In the genomic region with DNA sequence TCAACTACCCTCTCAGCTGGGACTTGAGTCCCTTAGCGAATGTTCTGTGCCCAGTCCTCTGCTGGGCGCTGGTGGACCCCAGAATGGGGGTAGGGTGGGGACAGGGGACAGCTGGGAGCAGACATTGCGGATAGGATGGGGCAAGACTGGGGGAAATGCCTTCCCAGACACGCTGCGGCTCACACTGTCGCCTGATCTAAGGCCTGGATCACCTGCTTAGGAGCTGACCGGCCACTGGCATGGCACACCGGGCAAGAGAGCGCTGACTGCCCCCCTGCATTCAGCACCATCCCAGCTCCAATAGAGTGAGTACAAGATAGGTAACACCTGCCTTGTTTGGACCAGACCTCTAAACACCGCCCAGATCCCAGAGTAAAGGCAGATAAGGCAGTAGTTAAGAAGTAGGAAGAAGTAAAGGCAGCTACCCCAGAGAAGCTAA, we compare ENCODE assay signal across 16 cellular contexts. TPM values are rescaled to one million over a fixed set of nuclear protein-coding genes. Genes with fewer than 3 reads are reported as not detected.
DNase-seq lines count a peak whose midpoint lies in the region; TF ChIP-seq lines count a peak whose summit lies in the region.
"Had no signal": no experiment of that assay in that cellular context is flagged by ENCODE, and none has a peak within 500 bp of the region (broad histone marks: within the 10 kb centered on the region; RNA-seq: fewer than 3 reads in every experiment).

No MANE protein-coding gene starts in this region.

- H3K27ac ChIP-seq in VCaP (peak overlapping the region; percentile 87), mesodermal cell (ENCODE audit: low read depth, low read length, severe bottlenecking) (no peak overlapping the region), thyroid gland (peak overlapping the region; percentile 54 to 74 (median 71)), colonic mucosa (no peak overlapping the region)
- H3K27ac ChIP-seq: SJSA1 had no signal

- H3K4me3 ChIP-seq in mesodermal cell (ENCODE audit: extremely low read depth, insufficient read depth, low read length, poor library complexity, severe bottlenecking): peak overlapping the region; percentile 53
- peak overlapping the region in 1 of 3 donors; percentile 89 for H3K4me3 ChIP-seq in thyroid gland (replicated peaks in 1 of 3)
- no peak overlapping the region for H3K4me3 ChIP-seq in colonic mucosa

- peak overlapping the region; percentile 80 for H3K4me3 Mint-ChIP-seq in activated naive CD8-positive, alpha-beta T cell
- H3K4me3 Mint-ChIP-seq in activated naive CD8-positive, alpha-beta T cell treated with anti-CD3 and anti-CD28 coated beads for 36 hours: no peak overlapping the region

- H3K4me1 ChIP-seq in mesodermal cell (ENCODE audit: control insufficient read depth, insufficient read depth, low read length, poor library complexity, severe bottlenecking): peaks cover 2% of the 10 kb centered on the region
- peaks cover 18 to 38% of the 10 kb centered on the region in 2 donors for H3K4me1 ChIP-seq in thyroid gland
- H3K4me1 ChIP-seq in colonic mucosa: no peaks in the 10 kb centered on the region

- no peaks in the 10 kb centered on the region for H3K36me3 ChIP-seq in mesodermal cell (ENCODE audit: control insufficient read depth, insufficient read depth, low read length)
- no peaks in the 10 kb centered on the region for H3K36me3 ChIP-seq in thyroid gland
- no peaks in the 10 kb centered on the region for H3K36me3 ChIP-seq in colonic mucosa
- H3K36me3 ChIP-seq: right lobe of liver, SJSA1 had no signal

- H3K27me3 ChIP-seq in thyroid gland (no peaks in the 10 kb centered on the region), colonic mucosa (no peaks in the 10 kb centered on the region)
- H3K27me3 ChIP-seq: right lobe of liver had no signal

- no peaks in the 10 kb centered on the region for H3K27me3 Mint-ChIP-seq in activated naive CD8-positive, alpha-beta T cell
- H3K27me3 Mint-ChIP-seq in activated naive CD8-positive, alpha-beta T cell treated with anti-CD3 and anti-CD28 coated beads for 36 hours: peaks cover 26% of the 10 kb centered on the region

- H3K9me3 ChIP-seq in mesodermal cell (ENCODE audit: control insufficient read depth, low read length): no peaks in the 10 kb centered on the region
- no peaks in the 10 kb centered on the region for H3K9me3 ChIP-seq in thyroid gland
- no peaks in the 10 kb centered on the region for H3K9me3 ChIP-seq in colonic mucosa
- H3K9me3 ChIP-seq: right lobe of liver, SJSA1 had no signal

- no peak for DNase-seq in activated naive CD8-positive, alpha-beta T cell treated with anti-CD3 and anti-CD28 coated beads for 36 hours
- no peak for DNase-seq in thyroid gland
- no peak for DNase-seq in COLO668 (lab: John Stamatoyannopoulos, UW; ENCODE audit: unreplicated experiment)
- DNase-seq in colonic mucosa: no peak
- no peak for DNase-seq in HCEC 1CT
- DNase-seq: activated CD4-positive, alpha-beta T cell treated with anti-CD3 and anti-CD28 coated beads for 1 hour; amniotic stem cell; effector memory CD4-positive, alpha-beta T cell; head of caudate nucleus; mammary epithelial cell; NCI-H748 treated with DMSO at 0.1 percent for 48 hours had no signal

- intact Hi-C loops in thyroid gland (cut with DNase I) (no loop called here), colonic mucosa (cut with DNase I) (no loop called here)

- H3K9me3 Mint-ChIP-seq in activated naive CD8-positive, alpha-beta T cell (ENCODE audit: low read depth): no peaks in the 10 kb centered on the region
- no peaks in the 10 kb centered on the region for H3K9me3 Mint-ChIP-seq in activated naive CD8-positive, alpha-beta T cell treated with anti-CD3 and anti-CD28 coated beads for 36 hours

- H3K9ac ChIP-seq in colonic mucosa (ENCODE audit: low read depth in 2 of 2, low read length in 2 of 2): no peak overlapping the region

- no peak for TF ChIP-seq CTCF in VCaP (conservative IDR thresholded peaks at IDR 0.05)
- no peak for TF ChIP-seq CTCF in thyroid gland (IDR thresholded peaks at IDR 0.05)
- TF ChIP-seq CTCF in colonic mucosa (IDR thresholded peaks at IDR 0.05): no peak

- no peaks in the 10 kb centered on the region for H3K36me3 Mint-ChIP-seq in activated naive CD8-positive, alpha-beta T cell
- no peaks in the 10 kb centered on the region for H3K36me3 Mint-ChIP-seq in activated naive CD8-positive, alpha-beta T cell treated with anti-CD3 and anti-CD28 coated beads for 36 hours

- H3K4me1 Mint-ChIP-seq in activated naive CD8-positive, alpha-beta T cell (ENCODE audit: low read depth): peaks cover 9% of the 10 kb centered on the region
- peaks cover 6% of the 10 kb centered on the region for H3K4me1 Mint-ChIP-seq in activated naive CD8-positive, alpha-beta T cell treated with anti-CD3 and anti-CD28 coated beads for 36 hours

- no peak overlapping the region for H3K27ac Mint-ChIP-seq in activated naive CD8-positive, alpha-beta T cell
- H3K27ac Mint-ChIP-seq in activated naive CD8-positive, alpha-beta T cell treated with anti-CD3 and anti-CD28 coated beads for 36 hours: no peak overlapping the region

- no peak for TF ChIP-seq POLR2A in thyroid gland (IDR thresholded peaks at IDR 0.05)

- 91 to 92% methylated on average over 10 of the region's 10 CpGs for WGBS in mesodermal cell (ENCODE audit: insufficient coverage in 2 of 2), 2 experiments
- WGBS in thyroid gland, 2 donors: 87 to 89% methylated on average over 8 to 9 of the region's 10 CpGs

RNA-seq across cellular contexts. Expression of a gene that starts 1.4 kb away (rescaled TPM):
- 1 to 10 TPM; 1.1 to 1.6 TPM for total RNA-seq in activated naive CD8-positive, alpha-beta T cell treated with anti-CD3 and anti-CD28 coated beads for 36 hours
- polyA plus RNA-seq in mesodermal cell (2013, experiment 1 of 2): 22.2 TPM
- polyA plus RNA-seq in mesodermal cell (2013, experiment 2 of 2): 14.4 TPM
- total RNA-seq in thyroid gland (100 to 1,000 TPM in 3 of 4 donors, 10 to 100 TPM in 1; 34.5 to 123 (median 111) TPM), colonic mucosa (10 to 100 TPM; 11.7 to 18.5 TPM)

RNA-seq across cellular contexts. Expression of a gene that starts 5.7 kb away (rescaled TPM):
- total RNA-seq in activated naive CD8-positive, alpha-beta T cell treated with anti-CD3 and anti-CD28 coated beads for 36 hours: 10 to 100 TPM; 16.5 to 21.5 TPM
- 14.7 TPM for polyA plus RNA-seq in mesodermal cell (2013, experiment 1 of 2)
- polyA plus RNA-seq in mesodermal cell (2013, experiment 2 of 2): 9.2 TPM
- 10 to 100 TPM; 50.3 to 82.7 (median 65.2) TPM for total RNA-seq in thyroid gland
- 10 to 100 TPM; 22.1 to 34.1 TPM for total RNA-seq in colonic mucosa

Comparison
In these comparisons a context has a peak if more than half of its experiments do, and no peak if none do; other contexts are left out.
1. H3K27ac ChIP-seq: peak in VCaP (single experiment) and thyroid gland (3 of 3); none in mesodermal cell (single experiment) and colonic mucosa (single experiment).
2. RNA of a gene that starts 1.4 kb away (total RNA-seq): 34.5 to 123 TPM in thyroid gland and 11.7 to 18.5 TPM in colonic mucosa; 1.1 to 1.6 TPM in activated naive CD8-positive, alpha-beta T cell treated with anti-CD3 and anti-CD28 coated beads for 36 hours; every median in the first group is over 4 times any median in the second.